Comparison of ENCODE assay signal across 26 cellular contexts in the genomic region with DNA sequence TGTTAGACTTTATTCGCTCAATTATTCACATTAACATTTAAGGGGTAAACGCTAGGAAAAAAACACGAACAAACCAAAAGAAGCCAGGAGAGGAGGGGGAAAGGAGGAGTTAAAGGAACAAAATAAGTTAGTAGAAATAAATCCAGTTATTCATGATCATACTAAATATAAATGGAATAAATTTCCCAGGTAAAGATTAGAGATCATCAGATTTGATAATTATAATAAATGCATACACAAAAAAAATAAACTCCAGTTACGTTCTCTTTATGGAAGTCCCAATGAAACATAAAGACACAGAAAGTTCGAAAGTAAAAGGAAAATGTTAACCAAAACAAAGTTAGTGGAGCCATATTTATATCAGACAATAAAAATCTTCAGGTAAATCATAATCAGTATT.
"Had no signal": no experiment of that assay in that cellular context is flagged by ENCODE, and none has a peak within 500 bp of the region (broad histone marks: within the 10 kb centered on the region; RNA-seq: fewer than 3 reads in every experiment).

No MANE protein-coding gene starts in this region.

- DNase-seq: stimulated activated CD4-positive, alpha-beta T cell treated with anti-CD3 and anti-CD28 coated beads, Interleukin-2, amount 100 ng/mL, for 48 hours; stimulated activated CD4-positive, alpha-beta T cell treated with anti-CD3 and anti-CD28 coated beads, Interleukin-4, amount 100 ng/mL, for 1 hour; stimulated activated CD4-positive, alpha-beta T cell treated with anti-CD3 and anti-CD28 coated beads, Interleukin-4, amount 100 ng/mL, for 24 hours; stimulated activated CD4-positive, alpha-beta T cell treated with anti-CD3 and anti-CD28 coated beads, Interleukin-4, amount 100 ng/mL, for 4 hours; stimulated activated CD8-positive, alpha-beta memory T cell treated with anti-CD3 and anti-CD28 coated beads, Interleukin-4, amount 100 ng/mL, for 48 hours; stimulated activated naive B cell treated with anti-CD40 and anti-IgM and Interleukin-4, amounts not matched to agents 10 μg/mL and 1 μg/mL and 100 μg/mL, for 72 hours; stimulated activated naive CD4-positive, alpha-beta T cell; stimulated activated naive CD4-positive, alpha-beta T cell treated with Interleukin-2 at 50 U/mL for 16 hours; stimulated activated naive CD8-positive, alpha-beta T cell treated with anti-CD3 and anti-CD28 coated beads, Interleukin-15, amount 100 ng/mL, for 72 hours; stimulated activated naive CD8-positive, alpha-beta T cell treated with anti-CD3 and anti-CD28 coated beads, Interleukin-15, Interleukin-2, amounts not matched to agents 100 U/mL and 50 U/mL, for 24 hours; stomach; substantia nigra; testis; thyroid gland; tibial artery; transverse colon; trophoblast cell; upper lobe of left lung; upper lobe of right lung; uterus had no signal

- H3K4me1 ChIP-seq: upper lobe of left lung, uterus had no signal

- H3K27me3 ChIP-seq: stomach, suprapubic skin, thyroid gland, tibial artery, transverse colon, upper lobe of left lung, upper lobe of right lung, uterus, vagina had no signal

- H3K4me3 ChIP-seq: stomach, suprapubic skin, testis, thoracic aorta, thyroid gland, tibial artery, transverse colon, upper lobe of left lung, upper lobe of right lung, uterus, vagina had no signal

- H3K27ac ChIP-seq: stomach, suprapubic skin, testis, thoracic aorta, thyroid gland, tibial artery, transverse colon, upper lobe of left lung, upper lobe of right lung, uterus, vagina had no signal

- ATAC-seq: stimulated activated effector memory CD8-positive, alpha-beta T cell treated with anti-CD3 and anti-CD28 coated beads, Interleukin-12 subunit alpha, Interleukin-12 subunit beta, amount 100 ng/mL, for 72 hours; stimulated activated memory B cell treated with anti-CD40 and anti-IgM and Interleukin-4, amounts not matched to agents 10 μg/mL and 1 μg/mL and 100 μg/mL, for 72 hours; stimulated activated naive B cell treated with anti-CD40 and anti-IgM and Interleukin-4, amounts not matched to agents 10 μg/mL and 1 μg/mL and 100 μg/mL, for 72 hours; stimulated activated naive CD8-positive, alpha-beta T cell treated with anti-CD3 and anti-CD28 coated beads, Interleukin-15, amount 100 ng/mL, for 72 hours; stimulated activated naive CD8-positive, alpha-beta T cell treated with anti-CD3 and anti-CD28 coated beads, Interleukin-15, Interleukin-2, amounts not matched to agents 100 U/mL and 50 U/mL, for 24 hours; upper lobe of right lung had no signal

- H3K36me3 ChIP-seq: stomach, suprapubic skin, thoracic aorta, thyroid gland, tibial artery, transverse colon, upper lobe of left lung, upper lobe of right lung, uterus, vagina had no signal

- H3K9me3 ChIP-seq: suprapubic skin, testis, thyroid gland, upper lobe of right lung, vagina had no signal

- FAIRE-seq: urothelium cell line had no signal
